1 cellular context compared by ENCODE assay signal in genomic region chr19:54449701-54450069, GRCh38.
TF ChIP-seq lines count a peak whose summit lies in the region.

No MANE protein-coding gene starts in this region.

TF ChIP-seq in GM23338, 12 proteins besides CTCF, POLR2A, EP300 and RAD21 (continued from another document):
- TF ChIP-seq, protein P1, sequence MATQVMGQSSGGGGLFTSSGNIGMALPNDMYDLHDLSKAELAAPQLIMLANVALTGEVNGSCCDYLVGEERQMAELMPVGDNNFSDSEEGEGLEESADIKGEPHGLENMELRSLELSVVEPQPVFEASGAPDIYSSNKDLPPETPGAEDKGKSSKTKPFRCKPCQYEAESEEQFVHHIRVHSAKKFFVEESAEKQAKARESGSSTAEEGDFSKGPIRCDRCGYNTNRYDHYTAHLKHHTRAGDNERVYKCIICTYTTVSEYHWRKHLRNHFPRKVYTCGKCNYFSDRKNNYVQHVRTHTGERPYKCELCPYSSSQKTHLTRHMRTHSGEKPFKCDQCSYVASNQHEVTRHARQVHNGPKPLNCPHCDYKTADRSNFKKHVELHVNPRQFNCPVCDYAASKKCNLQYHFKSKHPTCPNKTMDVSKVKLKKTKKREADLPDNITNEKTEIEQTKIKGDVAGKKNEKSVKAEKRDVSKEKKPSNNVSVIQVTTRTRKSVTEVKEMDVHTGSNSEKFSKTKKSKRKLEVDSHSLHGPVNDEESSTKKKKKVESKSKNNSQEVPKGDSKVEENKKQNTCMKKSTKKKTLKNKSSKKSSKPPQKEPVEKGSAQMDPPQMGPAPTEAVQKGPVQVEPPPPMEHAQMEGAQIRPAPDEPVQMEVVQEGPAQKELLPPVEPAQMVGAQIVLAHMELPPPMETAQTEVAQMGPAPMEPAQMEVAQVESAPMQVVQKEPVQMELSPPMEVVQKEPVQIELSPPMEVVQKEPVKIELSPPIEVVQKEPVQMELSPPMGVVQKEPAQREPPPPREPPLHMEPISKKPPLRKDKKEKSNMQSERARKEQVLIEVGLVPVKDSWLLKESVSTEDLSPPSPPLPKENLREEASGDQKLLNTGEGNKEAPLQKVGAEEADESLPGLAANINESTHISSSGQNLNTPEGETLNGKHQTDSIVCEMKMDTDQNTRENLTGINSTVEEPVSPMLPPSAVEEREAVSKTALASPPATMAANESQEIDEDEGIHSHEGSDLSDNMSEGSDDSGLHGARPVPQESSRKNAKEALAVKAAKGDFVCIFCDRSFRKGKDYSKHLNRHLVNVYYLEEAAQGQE (IDR thresholded peaks at IDR 0.05; ENCODE audit: unreplicated experiment) = no peak
- TF ChIP-seq POLR2AphosphoS5 (IDR thresholded peaks at IDR 0.05; ENCODE audit: low read depth) = no peak
- TF ChIP-seq EZH2 (IDR thresholded peaks at IDR 0.05; ENCODE audit: low read depth, unreplicated experiment) = no peak
- TF ChIP-seq JUNB (IDR thresholded peaks at IDR 0.05; ENCODE audit: unreplicated experiment) = no peak
- TF ChIP-seq ZNF114 (CRISPR knock-in tag; IDR thresholded peaks at IDR 0.05) = no peak
- TF ChIP-seq NANOG (IDR thresholded peaks at IDR 0.05; ENCODE audit: borderline replicate concordance) = no peak
- TF ChIP-seq, protein P2, sequence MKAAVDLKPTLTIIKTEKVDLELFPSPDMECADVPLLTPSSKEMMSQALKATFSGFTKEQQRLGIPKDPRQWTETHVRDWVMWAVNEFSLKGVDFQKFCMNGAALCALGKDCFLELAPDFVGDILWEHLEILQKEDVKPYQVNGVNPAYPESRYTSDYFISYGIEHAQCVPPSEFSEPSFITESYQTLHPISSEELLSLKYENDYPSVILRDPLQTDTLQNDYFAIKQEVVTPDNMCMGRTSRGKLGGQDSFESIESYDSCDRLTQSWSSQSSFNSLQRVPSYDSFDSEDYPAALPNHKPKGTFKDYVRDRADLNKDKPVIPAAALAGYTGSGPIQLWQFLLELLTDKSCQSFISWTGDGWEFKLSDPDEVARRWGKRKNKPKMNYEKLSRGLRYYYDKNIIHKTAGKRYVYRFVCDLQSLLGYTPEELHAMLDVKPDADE (IDR thresholded peaks at IDR 0.05) = no peak
- no peak for TF ChIP-seq CREB1 (CRISPR knock-in tag; IDR thresholded peaks at IDR 0.05; ENCODE audit: low read depth)
- no peak for TF ChIP-seq STAT1 (IDR thresholded peaks at IDR 0.05; ENCODE audit: unreplicated experiment)
TF ChIP-seq in GM23338: peak in this region for 0.
